8 cellular contexts compared by ENCODE assay signal in genomic region chrX:1392376-1393130, GRCh38. TPM values are rescaled to one million over a fixed set of nuclear protein-coding genes. Genes with fewer than 3 reads are reported as not detected.
A peak's percentile ranks its signal among the peaks of the same experiment; 100 is the strongest.
DNase-seq lines count a peak whose midpoint lies in the region; ATAC-seq and TF ChIP-seq lines count a peak whose summit lies in the region.

No MANE protein-coding gene starts in this region.

- no peaks in the 10 kb centered on the region for H3K9me3 ChIP-seq in OCI-LY3 (ENCODE audit: insufficient read depth, low read length)

- peaks cover 86% of the 10 kb centered on the region for H3K79me2 ChIP-seq in OCI-LY3 (ENCODE audit: low read length)

- TF ChIP-seq CTCF in OCI-LY3 (IDR thresholded peaks at IDR 0.05; ENCODE audit: low read depth, low read length) = no peak

- peak; percentile 84 for DNase-seq in cerebellum (ENCODE audit: low spot score)
- peak; percentile 69 for DNase-seq in stimulated activated CD8-positive, alpha-beta memory T cell treated with anti-CD3 and anti-CD28 coated beads, Interleukin-4, amount 100 ng/mL, for 48 hours
- no peak for DNase-seq in mesenteric fat pad (ENCODE audit: low spot score)
- no peak for DNase-seq in stimulated activated naive CD4-positive, alpha-beta T cell treated with Interleukin-2 at 50 U/mL for 16 hours (lab: John Stamatoyannopoulos, UW)

- H2AFZ ChIP-seq in OCI-LY3 (ENCODE audit: low read depth, low read length) = no peak overlapping the region; the same call in 1 of the 2 replicates

- H3K27me3 ChIP-seq in OCI-LY3 (ENCODE audit: low read depth, low read length) (no peaks in the 10 kb centered on the region), layer of hippocampus (ENCODE audit: control insufficient read depth, insufficient read depth, low read length) (no peaks in the 10 kb centered on the region)

- H3K4me1 ChIP-seq in OCI-LY3 (ENCODE audit: low read length) = peaks cover 17% of the 10 kb centered on the region

- ATAC-seq in GM18502 (IDR thresholded peaks at IDR 0.05; ENCODE audit: poor library complexity, unreplicated experiment) = peak; percentile 37
- ATAC-seq in HG02610 (IDR thresholded peaks at IDR 0.05; ENCODE audit: unreplicated experiment) = peak; percentile 15

- H4K20me1 ChIP-seq in OCI-LY3 (ENCODE audit: insufficient read depth, low read length) = peaks cover 51% of the 10 kb centered on the region

- H3K27ac ChIP-seq in OCI-LY3 (ENCODE audit: low read length) = peak overlapping the region; percentile 80
- H3K27ac ChIP-seq in layer of hippocampus (ENCODE audit: low read depth, low read length) = peak overlapping the region; percentile 95

- peak overlapping the region; percentile 84 for H3K4me2 ChIP-seq in OCI-LY3 (ENCODE audit: low read length)

- peaks cover 61% of the 10 kb centered on the region for H3K36me3 ChIP-seq in OCI-LY3 (replicated peaks; ENCODE audit: low read depth, low read length)

- H3K9ac ChIP-seq in OCI-LY3 (ENCODE audit: low read length) = peak overlapping the region; percentile 92

- peak overlapping the region; percentile 82 for H3K4me3 ChIP-seq in OCI-LY3 (ENCODE audit: low read length)

RNA-seq across cellular contexts. Expression of gene SLC25A6, which starts 0.6 kb away (rescaled TPM):
- total RNA-seq in cerebellum (125 TPM), mesenteric fat pad (331 TPM)

RNA-seq across cellular contexts. Expression of gene IL3RA, which starts 56.0 kb away (rescaled TPM):
- 2.4 TPM for total RNA-seq in cerebellum
- 13.3 TPM for total RNA-seq in mesenteric fat pad

Comparison
In these comparisons a context has a peak if more than half of its experiments do, and no peak if none do; other contexts are left out.
1. DNase-seq: peak in cerebellum (single experiment) and stimulated activated CD8-positive, alpha-beta memory T cell treated with anti-CD3 and anti-CD28 coated beads, Interleukin-4, amount 100 ng/mL, for 48 hours (single experiment); none in mesenteric fat pad (single experiment) and stimulated activated naive CD4-positive, alpha-beta T cell treated with Interleukin-2 at 50 U/mL for 16 hours (single experiment).